In the genomic region with DNA sequence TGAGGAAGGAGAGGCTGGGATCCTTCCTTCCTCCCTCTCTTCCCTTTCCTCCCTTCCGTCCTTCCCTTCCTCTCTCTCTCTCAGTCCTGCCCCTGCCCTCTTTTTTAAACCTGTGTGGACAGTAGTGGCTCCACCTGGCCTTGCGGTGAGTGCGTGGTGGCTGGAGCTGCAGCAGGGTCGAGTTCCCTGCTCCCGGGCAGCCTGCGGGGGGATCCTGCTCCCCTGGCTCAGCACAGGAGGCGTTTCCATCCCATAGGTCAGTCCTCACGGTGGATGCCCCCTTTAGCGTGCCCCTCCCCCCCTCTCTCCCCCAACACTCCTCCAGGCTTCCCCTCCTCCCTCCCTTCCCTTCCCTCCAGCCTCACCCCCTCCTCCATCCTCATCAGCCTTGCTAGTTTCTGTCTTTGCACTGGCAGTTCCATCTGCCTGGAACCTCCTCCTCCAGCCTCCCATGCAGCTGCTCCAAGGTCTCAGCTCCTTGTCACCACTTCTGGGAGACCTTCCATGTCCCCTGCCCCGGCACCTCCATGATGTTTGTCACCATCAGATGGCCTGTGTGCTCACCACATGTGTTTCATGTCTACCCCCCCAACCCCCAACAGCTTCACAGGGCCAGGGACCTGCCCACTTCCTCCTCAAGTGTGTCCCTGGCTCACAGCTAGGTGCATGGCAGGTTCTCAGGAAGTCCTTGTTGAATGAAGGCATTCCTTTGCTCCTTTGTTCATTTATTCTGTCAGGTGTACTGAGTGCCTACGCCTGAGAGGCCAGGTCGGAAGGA, we compare ENCODE assay signal across 15 cellular contexts.
DNase-seq lines count a peak whose midpoint lies in the region; ATAC-seq, FAIRE-seq and TF ChIP-seq lines count a peak whose summit lies in the region.
"Had no signal": no experiment of that assay in that cellular context is flagged by ENCODE, and none has a peak within 500 bp of the region (broad histone marks: within the 10 kb centered on the region; RNA-seq: fewer than 3 reads in every experiment).

No MANE protein-coding gene starts in this region.

- intact Hi-C loops in natural killer cell (cut with micrococcal nuclease): no loop called here
- intact Hi-C loops in naive thymus-derived CD4-positive, alpha-beta T cell (cut with micrococcal nuclease): no loop called here

- ATAC-seq in natural killer cell treated with Interleukin-12 subunit alpha and Interleukin-12 subunit beta and Interleukin-15 and Interleukin-18, amount 100 ng/mL, for 72 hours: no peak
- ATAC-seq in natural killer cell: no peak
- ATAC-seq in naive thymus-derived CD4-positive, alpha-beta T cell: peak; percentile 10

- 46% methylated on average over 7 to 12 of the region's 12 CpGs for WGBS in GM23248 (ENCODE audit: low coverage in 1 of 2, low lambda C conversion rate in 2 of 2, missing lambda C conversion rate in 2 of 2), 2 experiments

- no peak overlapping the region for H3K4me3 ChIP-seq in naive thymus-derived CD4-positive, alpha-beta T cell (ENCODE audit: low read length)
- no peak overlapping the region for H3K4me3 ChIP-seq in GM23248

- DNase-seq in natural killer cell treated with Interleukin-12 subunit alpha and Interleukin-12 subunit beta and Interleukin-15 and Interleukin-18, amount 100 ng/mL, for 72 hours (ENCODE audit: low spot score): peak; percentile 45
- DNase-seq in natural killer cell: no peak
- no peak for DNase-seq in naive thymus-derived CD4-positive, alpha-beta T cell
- no peak for DNase-seq in GM23248
- DNase-seq in GM13977 (ENCODE audit: low spot score): no peak
- no peak for DNase-seq in GM19239 (ENCODE audit: insufficient read length, low spot score)
- DNase-seq: activated CD4-positive, alpha-beta T cell treated with anti-CD3 and anti-CD28 coated beads for 48 hours; activated CD8-positive, alpha-beta memory T cell treated with anti-CD3 and anti-CD28 coated beads, Interleukin-2, amount 50 U/mL, for 48 hours; activated effector memory CD4-positive, alpha-beta T cell treated with Interleukin-2 at 50 U/mL for 16 hours; EL; Kasumi-1 had no signal

- H3K9me3 Mint-ChIP-seq in natural killer cell treated with Interleukin-12 subunit alpha and Interleukin-12 subunit beta and Interleukin-15 and Interleukin-18, amount 100 ng/mL, for 72 hours: peaks cover 3% of the 10 kb centered on the region
- peaks cover 0 to 2% of the 10 kb centered on the region in 2 donors for H3K9me3 Mint-ChIP-seq in natural killer cell
- H3K9me3 Mint-ChIP-seq in naive thymus-derived CD4-positive, alpha-beta T cell: peaks cover 0 to 3% (median 0%) of the 10 kb centered on the region in 11 donors

- H3K9ac ChIP-seq in GM23248: no peak overlapping the region

- no peaks in the 10 kb centered on the region for H3K79me2 ChIP-seq in GM23248 (ENCODE audit: insufficient read depth)

- no peaks in the 10 kb centered on the region for H3K36me3 ChIP-seq in naive thymus-derived CD4-positive, alpha-beta T cell (ENCODE audit: control insufficient read depth in 2 of 3, insufficient read depth in 3 of 3, low read length in 3 of 3)
- no peaks in the 10 kb centered on the region for H3K36me3 ChIP-seq in GM23248 (ENCODE audit: low read depth)

- H3K4me1 Mint-ChIP-seq in natural killer cell treated with Interleukin-12 subunit alpha and Interleukin-12 subunit beta and Interleukin-15 and Interleukin-18, amount 100 ng/mL, for 72 hours (ENCODE audit: low read depth in 2 of 2): peaks cover 4 to 6% of the 10 kb centered on the region in 2 donors
- H3K4me1 Mint-ChIP-seq in natural killer cell: peaks cover 5 to 10% of the 10 kb centered on the region in 2 donors
- peaks cover 0 to 4% (median 0%) of the 10 kb centered on the region in 7 donors for H3K4me1 Mint-ChIP-seq in naive thymus-derived CD4-positive, alpha-beta T cell

- peaks cover 6 to 9% of the 10 kb centered on the region in 2 donors for H3K27me3 Mint-ChIP-seq in natural killer cell treated with Interleukin-12 subunit alpha and Interleukin-12 subunit beta and Interleukin-15 and Interleukin-18, amount 100 ng/mL, for 72 hours
- H3K27me3 Mint-ChIP-seq in natural killer cell (ENCODE audit: low read depth in 2 of 2): peaks cover 14 to 17% of the 10 kb centered on the region in 2 donors
- peaks cover 0 to 24% (median 5%) of the 10 kb centered on the region in 5 donors for H3K27me3 Mint-ChIP-seq in naive thymus-derived CD4-positive, alpha-beta T cell

- H3K27ac Mint-ChIP-seq in natural killer cell treated with Interleukin-12 subunit alpha and Interleukin-12 subunit beta and Interleukin-15 and Interleukin-18, amount 100 ng/mL, for 72 hours: no peak overlapping the region
- H3K27ac Mint-ChIP-seq in natural killer cell: no peak overlapping the region
- H3K27ac Mint-ChIP-seq in naive thymus-derived CD4-positive, alpha-beta T cell: no peak overlapping the region
- H3K27ac Mint-ChIP-seq: mesothelial cell of epicardium had no signal

- H3K27ac ChIP-seq in angular gyrus (ENCODE audit: low read depth, low read length): peak overlapping the region; percentile 98
- H3K27ac ChIP-seq in naive thymus-derived CD4-positive, alpha-beta T cell (ENCODE audit: low read depth, low read length): no peak overlapping the region
- H3K27ac ChIP-seq in GM23248: no peak overlapping the region

- no peaks in the 10 kb centered on the region for H3F3A ChIP-seq in GM23248 (ENCODE audit: insufficient read depth)

- no peaks in the 10 kb centered on the region for H4K20me1 ChIP-seq in GM23248 (ENCODE audit: insufficient read depth)

- no peaks in the 10 kb centered on the region for H3K9me3 ChIP-seq in naive thymus-derived CD4-positive, alpha-beta T cell (ENCODE audit: control insufficient read depth in 2 of 3, low read length in 3 of 3)
- H3K9me3 ChIP-seq in GM23248 (ENCODE audit: low read depth): no peaks in the 10 kb centered on the region

- H3K27me3 ChIP-seq in naive thymus-derived CD4-positive, alpha-beta T cell (ENCODE audit: control insufficient read depth in 2 of 2, insufficient read depth in 2 of 2, low read length in 2 of 2): no peaks in the 10 kb centered on the region
- H3K27me3 ChIP-seq in GM23248 (replicated peaks; ENCODE audit: insufficient read depth): peaks cover 36% of the 10 kb centered on the region

- H3K36me3 Mint-ChIP-seq in natural killer cell treated with Interleukin-12 subunit alpha and Interleukin-12 subunit beta and Interleukin-15 and Interleukin-18, amount 100 ng/mL, for 72 hours: no peaks in the 10 kb centered on the region
- no peaks in the 10 kb centered on the region for H3K36me3 Mint-ChIP-seq in natural killer cell
- no peaks in the 10 kb centered on the region for H3K36me3 Mint-ChIP-seq in naive thymus-derived CD4-positive, alpha-beta T cell
- H3K36me3 Mint-ChIP-seq: mesothelial cell of epicardium had no signal

- TF ChIP-seq CTCF in natural killer cell (IDR thresholded peaks at IDR 0.05) (no peak), GM13977 (IDR thresholded peaks at IDR 0.05; ENCODE audit: extremely low read depth, insufficient read depth, missing control alignments) (no peak)

- no peak overlapping the region for H3K4me3 Mint-ChIP-seq in natural killer cell treated with Interleukin-12 subunit alpha and Interleukin-12 subunit beta and Interleukin-15 and Interleukin-18, amount 100 ng/mL, for 72 hours
- H3K4me3 Mint-ChIP-seq in natural killer cell: no peak overlapping the region
- no peak overlapping the region for H3K4me3 Mint-ChIP-seq in naive thymus-derived CD4-positive, alpha-beta T cell
- H3K4me3 Mint-ChIP-seq: mesothelial cell of epicardium had no signal

- H2AFZ ChIP-seq in GM23248: no peak overlapping the region

- CTCF ChIA-PET in naive thymus-derived CD4-positive, alpha-beta T cell (lab: Charles Lee): no interaction called here

- FAIRE-seq in GM19239 (lab: Jason Lieb, UNC): no peak
- FAIRE-seq: bronchial epithelial cell, GM18507 had no signal

- no peak overlapping the region for H3K4me2 ChIP-seq in GM23248 (ENCODE audit: unreplicated experiment)

- in situ Hi-C loops in GM23248 (cut with MboI): no loop called here
- in situ Hi-C loops in GM13977 (cut with MboI; ENCODE audit: low pct_unique_long_range_greater_than_20kb, low sequenced_read_pairs, unreplicated experiment): no loop called here

- POLR2A ChIA-PET in naive thymus-derived CD4-positive, alpha-beta T cell (lab: Charles Lee): no interaction called here

- no peaks in the 10 kb centered on the region for H3K9me2 ChIP-seq in GM23248 (ENCODE audit: insufficient read depth)

- H3K4me1 ChIP-seq in naive thymus-derived CD4-positive, alpha-beta T cell (ENCODE audit: control insufficient read depth in 2 of 2, insufficient read depth in 2 of 2, low read length in 2 of 2): no peaks in the 10 kb centered on the region
- H3K4me1 ChIP-seq in GM23248 (ENCODE audit: insufficient read depth): no peaks in the 10 kb centered on the region
